In the genomic region with DNA sequence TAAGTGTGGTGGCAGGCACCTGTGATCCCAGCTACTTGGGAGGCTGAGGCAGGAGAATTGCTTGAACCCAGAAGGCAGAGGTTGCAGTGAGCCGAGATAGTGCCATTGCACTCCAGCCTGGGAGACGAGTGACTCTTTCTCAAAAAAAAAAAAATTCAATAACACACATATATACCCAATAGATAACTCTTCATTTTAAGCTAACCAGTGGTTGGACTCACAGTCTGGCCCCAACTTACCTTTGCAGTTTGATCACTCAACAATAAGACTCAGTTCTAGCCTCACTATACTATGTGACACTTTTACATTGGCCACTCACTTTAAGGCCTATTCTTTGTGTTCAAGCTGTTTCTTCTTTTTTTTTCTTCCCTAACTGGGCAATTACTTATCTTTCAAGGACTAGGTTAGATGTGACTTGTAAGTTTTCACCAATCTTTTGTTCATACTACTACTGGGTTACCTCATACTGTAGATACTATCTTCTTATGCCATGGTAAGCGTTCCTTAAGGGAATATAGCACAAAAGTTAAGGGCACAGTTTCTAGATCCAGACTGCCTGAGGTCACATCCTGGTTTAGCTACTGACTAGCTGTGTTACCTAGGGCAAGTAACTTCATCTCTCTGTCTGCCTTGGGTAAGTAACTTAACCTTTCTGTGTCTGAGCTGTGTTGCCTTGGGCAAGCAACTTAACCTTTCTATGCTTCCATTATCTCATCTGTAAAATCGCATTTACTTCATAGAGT, we compare ENCODE assay signal across 2 cellular contexts.
TF ChIP-seq lines count a peak whose summit lies in the region.

No MANE protein-coding gene starts in this region.

TF ChIP-seq in IMR-90, 13 proteins besides CTCF, POLR2A, EP300 and RAD21:
- no peak for TF ChIP-seq RCOR1 (IDR thresholded peaks at IDR 0.05; ENCODE audit: insufficient replicate concordance, low read length)
- TF ChIP-seq CEBPB (IDR thresholded peaks at IDR 0.05; ENCODE audit: low read depth, low read length): no peak
- TF ChIP-seq MAZ (IDR thresholded peaks at IDR 0.05; ENCODE audit: borderline replicate concordance, low read depth, low read length): no peak
- no peak for TF ChIP-seq BHLHE40 (IDR thresholded peaks at IDR 0.05; ENCODE audit: low read depth, low read length)
- TF ChIP-seq NFE2L2 (IDR thresholded peaks at IDR 0.05; ENCODE audit: low read depth, low read length): no peak

TF ChIP-seq in HEK293T, 16 proteins besides CTCF, POLR2A, EP300 and RAD21:
- no peak for TF ChIP-seq L3MBTL2 (conservative IDR thresholded peaks at IDR 0.05)
